ENCODE assay signal across 8 cellular contexts in the genomic region with DNA sequence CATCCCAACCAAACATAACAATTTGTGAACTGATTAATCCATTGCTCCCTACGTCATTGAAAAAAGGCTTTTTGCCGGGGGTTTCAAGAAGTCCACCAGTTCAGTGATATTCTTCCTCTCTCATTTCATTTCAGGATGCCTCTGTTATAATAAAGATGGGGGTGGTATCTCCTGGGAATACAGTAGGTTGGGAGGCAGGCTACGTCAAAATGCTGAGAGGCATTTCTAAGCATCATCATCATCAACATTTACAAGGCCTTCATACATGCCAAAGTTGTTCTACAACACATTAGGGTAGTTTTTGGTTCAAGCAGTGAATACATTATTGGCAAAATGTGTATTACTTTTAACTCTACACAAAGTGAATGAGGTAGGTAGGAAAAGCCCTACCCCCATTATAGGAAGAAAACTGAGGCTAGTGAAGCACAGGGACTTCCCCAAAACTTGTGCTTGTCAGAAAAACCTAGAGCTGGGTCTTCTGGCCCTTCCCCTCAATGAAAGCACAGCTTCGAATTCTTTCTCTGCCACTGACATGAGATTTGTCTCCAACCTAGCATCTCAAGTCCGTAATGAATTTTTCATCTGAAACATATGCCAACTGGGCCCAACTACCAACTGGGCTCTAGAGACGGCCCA. TPM values are rescaled to one million over a fixed set of nuclear protein-coding genes. Genes with fewer than 3 reads are reported as not detected.
A peak's percentile ranks its signal among the peaks of the same experiment; 100 is the strongest.
DNase-seq lines count a peak whose midpoint lies in the region; ATAC-seq and TF ChIP-seq lines count a peak whose summit lies in the region.

No MANE protein-coding gene starts in this region.

- H3K4me3 ChIP-seq in HFF-Myc (replicated peaks; ENCODE audit: low read depth, low read length) (peak overlapping the region; percentile 71), esophagus squamous epithelium (peak overlapping the region; percentile 64 to 90 (median 85)), gastrocnemius medialis (peak overlapping the region; percentile 89 to 97 (median 94))

- no peak for TF ChIP-seq CTCF in HFF-Myc (IDR thresholded peaks at IDR 0.05; ENCODE audit: low read depth, low read length, missing control alignments)
- no peak for TF ChIP-seq CTCF in esophagus squamous epithelium (IDR thresholded peaks at IDR 0.05)
- no peak for TF ChIP-seq CTCF in gastrocnemius medialis (IDR thresholded peaks at IDR 0.05 in 4 of 5, conservative IDR thresholded peaks at IDR 0.05 in 1 of 5)

- peaks cover 0 to 28% (median 3%) of the 10 kb centered on the region in 4 donors for H3K27me3 ChIP-seq in esophagus squamous epithelium
- peaks cover 0 to 3% (median 0%) of the 10 kb centered on the region in 3 donors for H3K27me3 ChIP-seq in gastrocnemius medialis

- no peak for TF ChIP-seq POLR2A in esophagus squamous epithelium (IDR thresholded peaks at IDR 0.05)
- TF ChIP-seq POLR2A in gastrocnemius medialis (IDR thresholded peaks at IDR 0.05): no peak

- ATAC-seq in GM18502 (IDR thresholded peaks at IDR 0.05; ENCODE audit: poor library complexity, unreplicated experiment): peak; percentile 17
- ATAC-seq in gastrocnemius medialis: no peak
- ATAC-seq in activated CD4-positive, CD25-positive, alpha-beta regulatory T cell treated with anti-CD3 and anti-CD28 coated beads, Interleukin-2, amount 50 U/mL, for 24 hours: no peak

- H3K27ac ChIP-seq in esophagus squamous epithelium (peak overlapping the region; percentile 91 to 98 (median 96)), gastrocnemius medialis (peak overlapping the region; percentile 91 to 97 (median 95))

- H3K36me3 ChIP-seq in esophagus squamous epithelium: peaks cover 0 to 10% (median 0%) of the 10 kb centered on the region in 3 donors
- H3K36me3 ChIP-seq in gastrocnemius medialis: no peaks in the 10 kb centered on the region

- DNase-seq in HFF-Myc (ENCODE audit: extremely low read depth, low read depth) (no peak), OCI-M1 (lab: John Stamatoyannopoulos, UW) (peak; percentile 63), esophagus squamous epithelium (lab: John Stamatoyannopoulos, UW) (no peak), gastrocnemius medialis (no peak), NCI-H82 treated with DMSO at 0.1 percent for 48 hours (lab: John Stamatoyannopoulos, UW; ENCODE audit: unreplicated experiment) (no peak), GM19240 (ENCODE audit: insufficient read length, low spot score) (no peak)

- WGBS in esophagus squamous epithelium, 2 donors: 32 to 50% methylated on average over 5 of the region's 6 CpGs

- in situ Hi-C loops in gastrocnemius medialis (cut with MboI; ENCODE audit: low sequenced_read_pairs in 4 of 4): loop anchor here in 2 of 4 donors (25.0 kb wide), 2 partner anchors 360 to 785 kb away; a partner anchor contains a TSS

- H3K9me3 ChIP-seq in esophagus squamous epithelium: no peaks in the 10 kb centered on the region
- H3K9me3 ChIP-seq in gastrocnemius medialis: no peaks in the 10 kb centered on the region

- intact Hi-C loops in esophagus squamous epithelium (cut with DNase I) (no loop called here), gastrocnemius medialis (cut with DNase I; ENCODE audit: low total_unique reads) (loop anchor here (5.0 kb wide), 4 partner anchors 390 to 785 kb away; a partner anchor contains a TSS)

- H3K4me1 ChIP-seq in esophagus squamous epithelium (peaks cover 6 to 36% (median 7%) of the 10 kb centered on the region in 3 donors), gastrocnemius medialis (peaks cover 11 to 13% of the 10 kb centered on the region in 2 donors)

RNA-seq across cellular contexts. Expression of a gene that starts 11.3 kb away (rescaled TPM):
- 1 to 10 TPM in 3 of 4 donors, under 1 TPM in 1; 0.19 to 4.4 (median 1.5) TPM for total RNA-seq in esophagus squamous epithelium
- 1 to 10 TPM in 3 of 4 donors, under 1 TPM in 1; 0.80 to 4.3 (median 3.3) TPM for total RNA-seq in gastrocnemius medialis
